18 cellular contexts compared by ENCODE assay signal in the genomic region with DNA sequence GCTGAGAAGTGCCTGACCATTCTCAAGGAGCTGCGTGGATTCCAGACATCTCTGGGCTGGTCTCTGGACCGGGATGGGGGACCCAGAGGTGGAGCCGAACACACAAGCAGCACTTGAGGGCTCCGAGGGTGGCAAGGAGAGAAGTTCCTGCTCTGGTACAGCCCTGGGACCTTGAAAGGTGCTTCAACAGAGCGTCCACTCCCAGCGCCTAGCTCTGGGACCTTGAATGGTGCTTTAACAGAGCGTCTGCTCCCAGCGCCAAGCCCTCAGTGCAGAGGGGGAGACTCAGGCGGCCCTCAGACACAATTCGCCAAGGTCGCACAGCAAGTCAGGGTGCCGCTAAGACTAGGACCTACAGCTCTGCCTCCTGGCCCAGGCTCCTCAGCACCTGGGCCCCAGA. TPM values are rescaled to one million over a fixed set of nuclear protein-coding genes. Genes with fewer than 3 reads are reported as not detected.
DNase-seq lines count a peak whose midpoint lies in the region; ATAC-seq and TF ChIP-seq lines count a peak whose summit lies in the region.
"Had no signal": no experiment of that assay in that cellular context is flagged by ENCODE, and none has a peak within 500 bp of the region (broad histone marks: within the 10 kb centered on the region; RNA-seq: fewer than 3 reads in every experiment).

No MANE protein-coding gene starts in this region.

- H3K27ac ChIP-seq in thoracic aorta = peak overlapping the region in 1 of 2 donors; percentile 65
- H3K27ac ChIP-seq: BLaER1 had no signal

- peak overlapping the region; percentile 73 for H3K4me3 ChIP-seq in thoracic aorta
- H3K4me3 ChIP-seq: BLaER1, HAP-1 had no signal

- H3K27me3 Mint-ChIP-seq in T-helper 2 cell treated with Interferon-gamma antibody and Interleukin-4, amounts not matched to agents 5 μg/mL and 100 μg/mL, for 36 hours (ENCODE audit: low read depth) = peaks cover 14% of the 10 kb centered on the region
- peaks cover 27% of the 10 kb centered on the region for H3K27me3 Mint-ChIP-seq in activated T-helper 17 cell treated with anti-CD3 and anti-CD28 coated beads, Interleukin-2, amount 50 U/mL, for 72 hours
- H3K27me3 Mint-ChIP-seq in mesothelial cell of epicardium (ENCODE audit: low read depth) = peaks cover 63% of the 10 kb centered on the region

- no peak for DNase-seq in T-helper 2 cell treated with Interferon-gamma antibody and Interleukin-4, amounts not matched to agents 5 μg/mL and 100 μg/mL, for 36 hours (ENCODE audit: low spot score)
- DNase-seq in T-helper 2 cell (no peak), mesothelial cell of epicardium (ENCODE audit: low spot score in 2 of 2, unreplicated experiment in 2 of 2) (no peak), thoracic aorta (ENCODE audit: low spot score) (no peak), Right ventricle myocardium inferior (ENCODE audit: missing footprints) (no peak), NCI-H1105 (lab: John Stamatoyannopoulos, UW) (no peak)
- no peak for DNase-seq in stimulated activated CD8-positive, alpha-beta memory T cell treated with anti-CD3 and anti-CD28 coated beads, Interleukin-4, amount 100 ng/mL, for 48 hours
- DNase-seq: 8988T, DMS 273 treated with DMSO at 0.1 percent for 48 hours, EL, Kasumi-1, NCI-H1417 treated with DMSO at 0.1 percent for 48 hours, NCI-H2029 treated with DMSO at 0.1 percent for 48 hours, NCI-H524 had no signal

- intact Hi-C loops in Right ventricle myocardium inferior (cut with DNase I) = no loop called here

- H3K4me1 Mint-ChIP-seq in T-helper 2 cell treated with Interferon-gamma antibody and Interleukin-4, amounts not matched to agents 5 μg/mL and 100 μg/mL, for 36 hours (ENCODE audit: low read depth) = peaks cover 4% of the 10 kb centered on the region
- H3K4me1 Mint-ChIP-seq in activated T-helper 17 cell treated with anti-CD3 and anti-CD28 coated beads, Interleukin-2, amount 50 U/mL, for 72 hours = peaks cover 4% of the 10 kb centered on the region
- H3K4me1 Mint-ChIP-seq in mesothelial cell of epicardium = peaks cover 3% of the 10 kb centered on the region

- no peaks in the 10 kb centered on the region for H3K27me3 ChIP-seq in thoracic aorta (replicated peaks; ENCODE audit: insufficient read depth)

- no peak overlapping the region for H3K27ac Mint-ChIP-seq in T-helper 2 cell treated with Interferon-gamma antibody and Interleukin-4, amounts not matched to agents 5 μg/mL and 100 μg/mL, for 36 hours
- H3K27ac Mint-ChIP-seq in activated T-helper 17 cell treated with anti-CD3 and anti-CD28 coated beads, Interleukin-2, amount 50 U/mL, for 72 hours = no peak overlapping the region
- H3K27ac Mint-ChIP-seq in mesothelial cell of epicardium = no peak overlapping the region

- no peaks in the 10 kb centered on the region for H3K36me3 Mint-ChIP-seq in T-helper 2 cell treated with Interferon-gamma antibody and Interleukin-4, amounts not matched to agents 5 μg/mL and 100 μg/mL, for 36 hours (ENCODE audit: low read depth)
- H3K36me3 Mint-ChIP-seq in activated T-helper 17 cell treated with anti-CD3 and anti-CD28 coated beads, Interleukin-2, amount 50 U/mL, for 72 hours (ENCODE audit: low read depth) = no peaks in the 10 kb centered on the region
- no peaks in the 10 kb centered on the region for H3K36me3 Mint-ChIP-seq in mesothelial cell of epicardium

- H3K36me3 ChIP-seq in thoracic aorta = no peaks in the 10 kb centered on the region
- H3K36me3 ChIP-seq: BLaER1, HAP-1 had no signal

- peak overlapping the region; percentile 40 for H3K4me3 Mint-ChIP-seq in T-helper 2 cell treated with Interferon-gamma antibody and Interleukin-4, amounts not matched to agents 5 μg/mL and 100 μg/mL, for 36 hours
- peak overlapping the region; percentile 14 for H3K4me3 Mint-ChIP-seq in activated T-helper 17 cell treated with anti-CD3 and anti-CD28 coated beads, Interleukin-2, amount 50 U/mL, for 72 hours
- H3K4me3 Mint-ChIP-seq in mesothelial cell of epicardium = peak overlapping the region; percentile 37

- no peak for TF ChIP-seq CTCF in mesothelial cell of epicardium (IDR thresholded peaks at IDR 0.05; ENCODE audit: unreplicated experiment)
- TF ChIP-seq CTCF in thoracic aorta (IDR thresholded peaks at IDR 0.05) = no peak

- no peaks in the 10 kb centered on the region for H3K9me3 ChIP-seq in thoracic aorta
- H3K9me3 ChIP-seq: BLaER1, HAP-1 had no signal

- no peaks in the 10 kb centered on the region for H3K9me3 Mint-ChIP-seq in T-helper 2 cell treated with Interferon-gamma antibody and Interleukin-4, amounts not matched to agents 5 μg/mL and 100 μg/mL, for 36 hours
- no peaks in the 10 kb centered on the region for H3K9me3 Mint-ChIP-seq in activated T-helper 17 cell treated with anti-CD3 and anti-CD28 coated beads, Interleukin-2, amount 50 U/mL, for 72 hours
- no peaks in the 10 kb centered on the region for H3K9me3 Mint-ChIP-seq in mesothelial cell of epicardium

- ATAC-seq in activated T-helper 17 cell treated with anti-CD3 and anti-CD28 coated beads, Interleukin-2, amount 50 U/mL, for 72 hours (replicated peaks) = no peak
- ATAC-seq in thoracic aorta (ENCODE audit: insufficient number of reproducible peaks, low FRiP score, low read depth) = no peak
- ATAC-seq in Right ventricle myocardium inferior = no peak

- H3K4me1 ChIP-seq in thoracic aorta (ENCODE audit: control insufficient read depth in 1 of 2, low read depth in 2 of 2) = peaks cover 10 to 53% of the 10 kb centered on the region in 2 donors
- H3K4me1 ChIP-seq: HAP-1 had no signal

RNA-seq across cellular contexts. Expression of a gene that starts 10.6 kb away (rescaled TPM):
- under 1 TPM; 0.21 to 0.28 TPM for total RNA-seq in activated T-helper 17 cell treated with anti-CD3 and anti-CD28 coated beads, Interleukin-2, amount 50 U/mL, for 72 hours
- 1.00 to 1.2 TPM (median 1.1 TPM) in 3 replicates for total RNA-seq in mesothelial cell of epicardium
- 1 to 10 TPM; 4.2 to 6.6 TPM for total RNA-seq in thoracic aorta
- total RNA-seq in Right ventricle myocardium inferior = not detected
- total RNA-seq: RPMI7951 had no signal

RNA-seq across cellular contexts. Expression of a gene that starts 28.5 kb away (rescaled TPM):
- 100 to 1,000 TPM in 1 of 2 donors, 10 to 100 TPM in 1; 56.1 to 131 TPM for total RNA-seq in activated T-helper 17 cell treated with anti-CD3 and anti-CD28 coated beads, Interleukin-2, amount 50 U/mL, for 72 hours
- total RNA-seq in mesothelial cell of epicardium (49.0 to 53.1 TPM (median 49.7 TPM) in 3 replicates), thoracic aorta (10 to 100 TPM; 16.7 to 28.0 TPM), Right ventricle myocardium inferior (58.7 TPM)

RNA-seq across cellular contexts. Expression of a gene that starts 38.6 kb away (rescaled TPM):
- total RNA-seq in activated T-helper 17 cell treated with anti-CD3 and anti-CD28 coated beads, Interleukin-2, amount 50 U/mL, for 72 hours = 1 to 10 TPM; 7.6 to 9.1 TPM
- total RNA-seq in mesothelial cell of epicardium (33.0 to 35.9 TPM (median 35.7 TPM) in 3 replicates), thoracic aorta (1 to 10 TPM; 2.5 to 3.0 TPM), Right ventricle myocardium inferior (16.8 TPM)

RNA-seq across cellular contexts. Expression of a gene that starts 56.5 kb away (rescaled TPM):
- total RNA-seq in activated T-helper 17 cell treated with anti-CD3 and anti-CD28 coated beads, Interleukin-2, amount 50 U/mL, for 72 hours = 10 to 100 TPM in 1 of 2 donors, 1 to 10 TPM in 1; 8.1 to 17.5 TPM
- total RNA-seq in mesothelial cell of epicardium (17.3 to 18.2 TPM (median 17.9 TPM) in 3 replicates), thoracic aorta (10 to 100 TPM; 29.1 to 47.1 TPM), Right ventricle myocardium inferior (8.4 TPM)
